ENCODE assay signal across 1 cellular context in genomic region chr20:45985573-45985972, GRCh38.
TF ChIP-seq lines count a peak whose summit lies in the region.

No MANE protein-coding gene starts in this region.

TF ChIP-seq in GM23338, 12 proteins besides CTCF, POLR2A, EP300 and RAD21:
- no peak for TF ChIP-seq ZNF462 (CRISPR knock-in tag; IDR thresholded peaks at IDR 0.05)
- no peak for TF ChIP-seq ZNF331 (CRISPR knock-in tag; IDR thresholded peaks at IDR 0.05; ENCODE audit: low read depth)
- TF ChIP-seq POLR2AphosphoS5 (IDR thresholded peaks at IDR 0.05; ENCODE audit: low read depth): no peak
- TF ChIP-seq ZNF114 (CRISPR knock-in tag; IDR thresholded peaks at IDR 0.05): no peak
- TF ChIP-seq JUNB (IDR thresholded peaks at IDR 0.05; ENCODE audit: unreplicated experiment): no peak
- TF ChIP-seq, protein P1, sequence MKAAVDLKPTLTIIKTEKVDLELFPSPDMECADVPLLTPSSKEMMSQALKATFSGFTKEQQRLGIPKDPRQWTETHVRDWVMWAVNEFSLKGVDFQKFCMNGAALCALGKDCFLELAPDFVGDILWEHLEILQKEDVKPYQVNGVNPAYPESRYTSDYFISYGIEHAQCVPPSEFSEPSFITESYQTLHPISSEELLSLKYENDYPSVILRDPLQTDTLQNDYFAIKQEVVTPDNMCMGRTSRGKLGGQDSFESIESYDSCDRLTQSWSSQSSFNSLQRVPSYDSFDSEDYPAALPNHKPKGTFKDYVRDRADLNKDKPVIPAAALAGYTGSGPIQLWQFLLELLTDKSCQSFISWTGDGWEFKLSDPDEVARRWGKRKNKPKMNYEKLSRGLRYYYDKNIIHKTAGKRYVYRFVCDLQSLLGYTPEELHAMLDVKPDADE (IDR thresholded peaks at IDR 0.05): no peak
- no peak for TF ChIP-seq STAT1 (IDR thresholded peaks at IDR 0.05; ENCODE audit: unreplicated experiment)
- TF ChIP-seq REST (IDR thresholded peaks at IDR 0.05; ENCODE audit: unreplicated experiment): no peak
- no peak for TF ChIP-seq NANOG (IDR thresholded peaks at IDR 0.05; ENCODE audit: borderline replicate concordance)
- no peak for TF ChIP-seq EZH2phosphoT487 (IDR thresholded peaks at IDR 0.05; ENCODE audit: unreplicated experiment)
